20 cellular contexts compared by ENCODE assay signal in genomic region chr2:196486145-196486544, GRCh38.
DNase-seq lines count a peak whose midpoint lies in the region; ATAC-seq and TF ChIP-seq lines count a peak whose summit lies in the region.
"Had no signal": no experiment of that assay in that cellular context is flagged by ENCODE, and none has a peak within 500 bp of the region (broad histone marks: within the 10 kb centered on the region; RNA-seq: fewer than 3 reads in every experiment).

No MANE protein-coding gene starts in this region.

- intact Hi-C loops in CD4-positive, alpha-beta T cell (cut with DNase I, micrococcal nuclease) = no loop called here
- intact Hi-C loops in psoas muscle (cut with DNase I) = no loop called here

- no peaks in the 10 kb centered on the region for H3K36me3 ChIP-seq in SK-N-MC (ENCODE audit: insufficient read depth, low read length)
- H3K36me3 ChIP-seq in psoas muscle (ENCODE audit: insufficient read depth in 1 of 2, low read depth in 1 of 2) = no peaks in the 10 kb centered on the region
- H3K36me3 ChIP-seq: esophagus squamous epithelium had no signal

- H3K27ac Mint-ChIP-seq in CD4-positive, alpha-beta T cell = no peak overlapping the region
- H3K27ac Mint-ChIP-seq: memory B cell, natural killer cell had no signal

- H3K9me3 Mint-ChIP-seq in CD4-positive, alpha-beta T cell = no peaks in the 10 kb centered on the region
- H3K9me3 Mint-ChIP-seq: memory B cell, natural killer cell had no signal

- TF ChIP-seq CTCF in AG10803 (conservative IDR thresholded peaks at IDR 0.05; ENCODE audit: low read length) (no peak), fibroblast of the aortic adventitia (IDR thresholded peaks at IDR 0.05; ENCODE audit: insufficient read depth, low read length) (no peak), psoas muscle (IDR thresholded peaks at IDR 0.05) (no peak)
- TF ChIP-seq CTCF in CD4-positive, alpha-beta T cell (IDR thresholded peaks at IDR 0.05) = no peak

- no peak for ATAC-seq in CD4-positive, alpha-beta T cell (ENCODE audit: poor library complexity)
- ATAC-seq in HG02610 (IDR thresholded peaks at IDR 0.05; ENCODE audit: unreplicated experiment) (no peak), psoas muscle (no peak)
- ATAC-seq: natural killer cell had no signal

- CTCF ChIA-PET in CD4-positive, alpha-beta T cell (lab: Charles Lee) = no interaction called here

- H3K4me3 ChIP-seq in AG10803 (ENCODE audit: low read length) (no peak overlapping the region), SK-N-MC (no peak overlapping the region), fibroblast of the aortic adventitia (ENCODE audit: low read depth, low read length) (no peak overlapping the region), psoas muscle (no peak overlapping the region)
- H3K4me3 ChIP-seq: esophagus squamous epithelium, hepatocyte, smooth muscle cell had no signal

- peak; percentile 38 for DNase-seq in AG10803 (ENCODE audit: low read depth)
- DNase-seq in SK-N-MC (ENCODE audit: low read depth, low spot score) = no peak
- DNase-seq in fibroblast of the aortic adventitia (ENCODE audit: low read depth) = peak; percentile 18
- DNase-seq in midbrain (lab: John Stamatoyannopoulos, UW) = peak; percentile 57
- no peak for DNase-seq in CD4-positive, alpha-beta T cell
- DNase-seq in NCI-H774 (lab: John Stamatoyannopoulos, UW) = no peak
- no peak for DNase-seq in psoas muscle
- DNase-seq: activated CD4-positive, alpha-beta T cell treated with anti-CD3 and anti-CD28 coated beads for 1 hour; DMS79; effector memory CD4-positive, alpha-beta T cell; esophagus squamous epithelium; natural killer cell; NCI-H1694; NCI-H2227 treated with DMSO at 0.1 percent for 48 hours; stimulated activated CD4-positive, alpha-beta T cell treated with anti-CD3 and anti-CD28 coated beads, Interleukin-4, amount 100 ng/mL, for 4 hours had no signal

- POLR2A ChIA-PET in CD4-positive, alpha-beta T cell (lab: Charles Lee) = no interaction called here

- 0 out of 2 replicates have a peak overlapping the region, but pooled peaks have one; percentile 54 for H3K27ac ChIP-seq in SK-N-MC
- H3K27ac ChIP-seq in CD4-positive, alpha-beta T cell (ENCODE audit: low read depth, low read length) = no peak overlapping the region
- H3K27ac ChIP-seq in psoas muscle = no peak overlapping the region
- H3K27ac ChIP-seq: esophagus squamous epithelium, hepatocyte, parathyroid adenoma had no signal

- no peak overlapping the region for H3K4me3 Mint-ChIP-seq in CD4-positive, alpha-beta T cell
- H3K4me3 Mint-ChIP-seq: memory B cell, natural killer cell had no signal

- peaks cover 51% of the 10 kb centered on the region for H3K27me3 Mint-ChIP-seq in CD4-positive, alpha-beta T cell

- H3K36me3 Mint-ChIP-seq in CD4-positive, alpha-beta T cell (ENCODE audit: low read depth) = no peaks in the 10 kb centered on the region
- H3K36me3 Mint-ChIP-seq: memory B cell, natural killer cell had no signal

- no peak overlapping the region for H3K9ac ChIP-seq in SK-N-MC (ENCODE audit: insufficient read length)
- H3K9ac ChIP-seq: parathyroid adenoma had no signal

- no peaks in the 10 kb centered on the region for H3K4me1 ChIP-seq in psoas muscle

- WGBS in psoas muscle, 3 donors = 61 to 72% (median 64%) methylated on average over 3 of the region's 3 CpGs

- no peaks in the 10 kb centered on the region for H3K4me1 Mint-ChIP-seq in CD4-positive, alpha-beta T cell (ENCODE audit: low read depth)
- H3K4me1 Mint-ChIP-seq: memory B cell, natural killer cell had no signal

- H3K27me3 ChIP-seq in CD4-positive, alpha-beta T cell (ENCODE audit: control insufficient read depth, insufficient read depth, low read length) = no peaks in the 10 kb centered on the region
- no peaks in the 10 kb centered on the region for H3K27me3 ChIP-seq in psoas muscle (ENCODE audit: insufficient read depth in 3 of 3, low read length in 2 of 3)
- H3K27me3 ChIP-seq: esophagus squamous epithelium, hepatocyte had no signal

- H3K9me3 ChIP-seq in SK-N-MC (ENCODE audit: low read depth, low read length) (no peaks in the 10 kb centered on the region), psoas muscle (no peaks in the 10 kb centered on the region)
- no peaks in the 10 kb centered on the region for H3K9me3 ChIP-seq in CD4-positive, alpha-beta T cell (ENCODE audit: control insufficient read depth, low read length)
- H3K9me3 ChIP-seq: esophagus squamous epithelium had no signal

Comparison
In these comparisons a context has a peak if more than half of its experiments do, and no peak if none do; other contexts are left out.
1. DNase-seq: peak in AG10803 (single experiment), fibroblast of the aortic adventitia (single experiment) and midbrain (single experiment); none in SK-N-MC (single experiment), CD4-positive, alpha-beta T cell (0 of 10), NCI-H774 (single experiment) and psoas muscle (0 of 2).